ENCODE assay signal across 13 cellular contexts in the genomic region with DNA sequence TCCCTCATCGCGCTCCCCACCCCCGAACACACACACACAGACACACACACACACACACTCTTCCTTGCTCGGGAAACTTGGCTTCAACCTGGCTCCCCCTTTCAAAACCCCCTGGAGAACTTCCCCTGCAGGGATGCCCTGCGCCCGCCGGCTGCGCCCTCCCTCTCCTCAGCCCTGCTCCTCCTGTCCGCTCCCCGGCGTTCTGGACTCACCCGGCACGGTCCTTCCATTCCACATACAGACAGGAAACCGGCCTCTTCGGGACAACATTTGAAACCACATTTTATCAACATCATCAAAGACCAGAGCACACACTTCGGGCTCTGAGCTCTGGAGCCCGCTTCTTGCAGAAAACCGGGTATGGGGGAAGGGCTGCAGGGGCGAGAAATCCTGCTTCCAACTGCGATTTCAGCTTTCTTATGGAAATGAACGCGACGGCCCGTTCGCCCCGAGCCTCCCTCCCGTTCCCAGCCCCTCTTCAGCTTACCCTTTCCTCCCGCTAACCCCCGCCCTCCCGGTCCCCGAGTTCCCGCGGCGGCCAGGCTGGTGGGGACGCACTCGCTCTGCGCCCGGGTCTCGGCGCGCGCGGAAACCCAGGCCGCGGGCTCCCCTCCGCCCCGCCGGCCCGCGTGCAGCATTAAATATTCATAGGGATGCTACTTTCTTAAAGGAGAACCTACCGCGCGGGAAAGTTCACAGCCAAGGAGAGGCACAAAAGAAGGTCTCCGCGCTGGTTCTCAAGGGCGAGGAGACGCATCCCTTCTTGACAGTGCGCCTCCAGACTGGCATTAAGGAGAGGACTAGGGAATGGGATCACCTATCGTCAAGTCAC. TPM values are rescaled to one million over a fixed set of nuclear protein-coding genes. Genes with fewer than 3 reads are reported as not detected.
A peak's percentile ranks its signal among the peaks of the same experiment; 100 is the strongest.
DNase-seq lines count a peak whose midpoint lies in the region; ATAC-seq and TF ChIP-seq lines count a peak whose summit lies in the region.
"Had no signal": no experiment of that assay in that cellular context is flagged by ENCODE, and none has a peak within 500 bp of the region (broad histone marks: within the 10 kb centered on the region; RNA-seq: fewer than 3 reads in every experiment).

No MANE protein-coding gene starts in this region.

- H3K4me3 ChIP-seq in SK-N-SH (ENCODE audit: low read depth in 2 of 2, low read length in 1 of 2) = peak overlapping the region in 1 of 2 experiments; percentile 64; a peak in 2 of 4 replicates
- peak overlapping the region; percentile 64 for H3K4me3 ChIP-seq in kidney epithelial cell (ENCODE audit: low read depth, low read length)
- H3K4me3 ChIP-seq in SJCRH30 = no peak overlapping the region

- H3K4me3 Mint-ChIP-seq in activated T-helper 1 cell treated with anti-CD3 and anti-CD28 coated beads, Interleukin-12 subunit alpha, Interleukin-12 subunit beta, Interleukin-2, Interleukin-4 antibody, amounts not matched to agents 30 ng/mL and 10 ng/mL and 1 ng/mL, durations not matched to agents 14 hours and 24 hours and 36 hours = peak overlapping the region; percentile 71
- peak overlapping the region; percentile 79 for H3K4me3 Mint-ChIP-seq in stimulated activated memory B cell treated with anti-CD40 and anti-IgM and Interleukin-4, amounts not matched to agents 10 μg/mL and 1 μg/mL and 100 μg/mL, for 72 hours

- no peak overlapping the region for H3K9ac ChIP-seq in SK-N-SH

- peaks cover 78% of the 10 kb centered on the region for H3K27me3 Mint-ChIP-seq in activated T-helper 1 cell treated with anti-CD3 and anti-CD28 coated beads, Interleukin-12 subunit alpha, Interleukin-12 subunit beta, Interleukin-2, Interleukin-4 antibody, amounts not matched to agents 30 ng/mL and 10 ng/mL and 1 ng/mL, durations not matched to agents 14 hours and 24 hours and 36 hours (ENCODE audit: insufficient read depth)
- H3K27me3 Mint-ChIP-seq in stimulated activated memory B cell treated with anti-CD40 and anti-IgM and Interleukin-4, amounts not matched to agents 10 μg/mL and 1 μg/mL and 100 μg/mL, for 72 hours = peaks cover 59% of the 10 kb centered on the region

- H3K36me3 ChIP-seq in SK-N-SH (replicated peaks in 1 of 2; ENCODE audit: control insufficient read depth in 1 of 2, insufficient read depth in 2 of 2, low read length in 1 of 2) = no peaks in the 10 kb centered on the region
- H3K36me3 ChIP-seq in kidney epithelial cell (ENCODE audit: control insufficient read depth, insufficient read depth, low read length) = no peaks in the 10 kb centered on the region
- no peaks in the 10 kb centered on the region for H3K36me3 ChIP-seq in SJCRH30

- intact Hi-C loops in activated T-helper 1 cell treated with anti-CD3 and anti-CD28 coated beads, Interleukin-12 subunit alpha, Interleukin-12 subunit beta, Interleukin-2, Interleukin-4 antibody, amounts not matched to agents 30 ng/mL and 10 ng/mL and 1 ng/mL, durations not matched to agents 14 hours and 24 hours and 36 hours (cut with micrococcal nuclease) = loop anchor here (2.0 to 10.0 kb wide), 2 partner anchors 13 to 207 kb away; no protein-coding TSS in a partner anchor

- H3K27me3 ChIP-seq in SK-N-SH (ENCODE audit: insufficient read depth) = peaks cover 28% of the 10 kb centered on the region
- peaks cover 27% of the 10 kb centered on the region for H3K27me3 ChIP-seq in kidney epithelial cell (ENCODE audit: control insufficient read depth, insufficient read depth, low read length)
- no peaks in the 10 kb centered on the region; the same call in 1 of the 2 replicates for H3K27me3 ChIP-seq in SJCRH30

- no peak for DNase-seq in SK-N-SH
- DNase-seq in activated T-helper 1 cell treated with anti-CD3 and anti-CD28 coated beads, Interleukin-12 subunit alpha, Interleukin-12 subunit beta, Interleukin-2, Interleukin-4 antibody, amounts not matched to agents 30 ng/mL and 10 ng/mL and 1 ng/mL, durations not matched to agents 14 hours and 24 hours and 36 hours (ENCODE audit: low spot score) = no peak
- DNase-seq in kidney epithelial cell (ENCODE audit: low read depth) = no peak
- no peak for DNase-seq in SJCRH30
- DNase-seq: activated naive CD4-positive, alpha-beta T cell treated with anti-CD3 and anti-CD28 coated beads, Interleukin-2, amount 50 U/mL, for 16 hours; NCI-H446 treated with DMSO at 0.1 percent for 48 hours had no signal

- H3K4me1 ChIP-seq in SK-N-SH (ENCODE audit: control insufficient read depth in 1 of 2, insufficient read depth in 2 of 2, low read depth in 1 of 2, low read length in 1 of 2) (peaks cover 0 to 3% of the 10 kb centered on the region in 2 experiments; a peak in 1 of 4 replicates), SJCRH30 (no peaks in the 10 kb centered on the region)

- no peak overlapping the region for H2AFZ ChIP-seq in SK-N-SH (ENCODE audit: low read depth)

- CTCF ChIA-PET in SK-N-SH (lab: Yijun Ruan, JAX) = interaction anchor here (0.6 to 4.0 kb wide), 11 partner anchors 13 to 1711 kb away, joined by 3 to 22 read pairs (median 4); no protein-coding TSS in a partner anchor

- H3K9me3 ChIP-seq in SK-N-SH (no peaks in the 10 kb centered on the region), SJCRH30 (replicated peaks) (no peaks in the 10 kb centered on the region)

- H3K4me2 ChIP-seq in SK-N-SH = peak overlapping the region; percentile 84; the same call in 1 of the 2 replicates

- TF ChIP-seq RAD21 in SK-N-SH (IDR thresholded peaks at IDR 0.05; ENCODE audit: low read length) = no peak

- no peak for TF ChIP-seq EP300 in SK-N-SH (IDR thresholded peaks at IDR 0.05; ENCODE audit: borderline replicate concordance in 1 of 2, low read depth in 1 of 2, low read length in 1 of 2)

- peaks cover 11% of the 10 kb centered on the region for H3K4me1 Mint-ChIP-seq in activated T-helper 1 cell treated with anti-CD3 and anti-CD28 coated beads, Interleukin-12 subunit alpha, Interleukin-12 subunit beta, Interleukin-2, Interleukin-4 antibody, amounts not matched to agents 30 ng/mL and 10 ng/mL and 1 ng/mL, durations not matched to agents 14 hours and 24 hours and 36 hours (ENCODE audit: low read depth)
- peaks cover 29% of the 10 kb centered on the region for H3K4me1 Mint-ChIP-seq in stimulated activated memory B cell treated with anti-CD40 and anti-IgM and Interleukin-4, amounts not matched to agents 10 μg/mL and 1 μg/mL and 100 μg/mL, for 72 hours

- 6% methylated on average over 51 of the region's 59 CpGs for WGBS in SK-N-SH (ENCODE audit: low lambda C conversion rate)

- H4K20me1 ChIP-seq in SK-N-SH (ENCODE audit: insufficient read depth) = no peaks in the 10 kb centered on the region

- ATAC-seq in SK-N-SH treated with all-trans-retinoic acid at 6 μM for 48 hours (no peak), GM18907 (IDR thresholded peaks at IDR 0.05; ENCODE audit: unreplicated experiment) (no peak), GM19023 (IDR thresholded peaks at IDR 0.05; ENCODE audit: unreplicated experiment) (no peak)
- ATAC-seq in stimulated activated memory B cell treated with anti-CD40 and anti-IgM and Interleukin-4, amounts not matched to agents 10 μg/mL and 1 μg/mL and 100 μg/mL, for 72 hours = no peak

- H3K79me2 ChIP-seq in SK-N-SH (ENCODE audit: insufficient read depth) = no peaks in the 10 kb centered on the region

- no peak overlapping the region for H3K27ac Mint-ChIP-seq in activated T-helper 1 cell treated with anti-CD3 and anti-CD28 coated beads, Interleukin-12 subunit alpha, Interleukin-12 subunit beta, Interleukin-2, Interleukin-4 antibody, amounts not matched to agents 30 ng/mL and 10 ng/mL and 1 ng/mL, durations not matched to agents 14 hours and 24 hours and 36 hours
- no peak overlapping the region for H3K27ac Mint-ChIP-seq in stimulated activated memory B cell treated with anti-CD40 and anti-IgM and Interleukin-4, amounts not matched to agents 10 μg/mL and 1 μg/mL and 100 μg/mL, for 72 hours

- TF ChIP-seq CTCF in SK-N-SH (IDR thresholded peaks at IDR 0.05) (no peak), kidney epithelial cell (IDR thresholded peaks at IDR 0.05; ENCODE audit: insufficient read depth, low read length, poor library complexity, severe bottlenecking) (no peak)

- no peaks in the 10 kb centered on the region for H3K36me3 Mint-ChIP-seq in activated T-helper 1 cell treated with anti-CD3 and anti-CD28 coated beads, Interleukin-12 subunit alpha, Interleukin-12 subunit beta, Interleukin-2, Interleukin-4 antibody, amounts not matched to agents 30 ng/mL and 10 ng/mL and 1 ng/mL, durations not matched to agents 14 hours and 24 hours and 36 hours (ENCODE audit: low read depth)
- H3K36me3 Mint-ChIP-seq in stimulated activated memory B cell treated with anti-CD40 and anti-IgM and Interleukin-4, amounts not matched to agents 10 μg/mL and 1 μg/mL and 100 μg/mL, for 72 hours = no peaks in the 10 kb centered on the region

- H3K27ac ChIP-seq in SK-N-SH (ENCODE audit: low read depth in 2 of 2, low read length in 1 of 2) (no peak overlapping the region), SJCRH30 (no peak overlapping the region)

- H3K9me3 Mint-ChIP-seq in activated T-helper 1 cell treated with anti-CD3 and anti-CD28 coated beads, Interleukin-12 subunit alpha, Interleukin-12 subunit beta, Interleukin-2, Interleukin-4 antibody, amounts not matched to agents 30 ng/mL and 10 ng/mL and 1 ng/mL, durations not matched to agents 14 hours and 24 hours and 36 hours = no peaks in the 10 kb centered on the region
- no peaks in the 10 kb centered on the region for H3K9me3 Mint-ChIP-seq in stimulated activated memory B cell treated with anti-CD40 and anti-IgM and Interleukin-4, amounts not matched to agents 10 μg/mL and 1 μg/mL and 100 μg/mL, for 72 hours

- no peaks in the 10 kb centered on the region for H3K9me2 ChIP-seq in SK-N-SH

- H3F3A ChIP-seq in SK-N-SH (replicated peaks; ENCODE audit: insufficient read depth) = no peaks in the 10 kb centered on the region

- POLR2A ChIA-PET in SK-N-SH (lab: Yijun Ruan, JAX) = no interaction called here

TF ChIP-seq in SK-N-SH, 30 proteins besides CTCF, POLR2A, EP300 and RAD21 (continues in another document):
- TF ChIP-seq MEF2A (IDR thresholded peaks at IDR 0.05; ENCODE audit: borderline replicate concordance, low read depth) = no peak
- no peak for TF ChIP-seq RCOR1 (IDR thresholded peaks at IDR 0.05; ENCODE audit: low read length)
- no peak for TF ChIP-seq SIN3A (IDR thresholded peaks at IDR 0.05; ENCODE audit: borderline replicate concordance, low read depth, low read length)

TF ChIP-seq in SK-N-SH treated with all-trans-retinoic acid at 6 μM for 48 hours, 23 proteins besides CTCF, POLR2A, EP300 and RAD21 (continues in another document):
- TF ChIP-seq ZC3H10 (CRISPR knock-in tag; IDR thresholded peaks at IDR 0.05) = no peak

RNA-seq across cellular contexts. Expression of a gene that starts 18.3 kb away (rescaled TPM):
- not detected in 2 replicates for polyA plus RNA-seq in SK-N-SH (2012; rRNA removed)
- 0.01 TPM in 1 of 2 replicates, not detected in the other for polyA plus RNA-seq in SK-N-SH (2012; cell fraction: cytosol; rRNA removed)
- polyA plus RNA-seq in SK-N-SH (2012; cell fraction: nucleus; rRNA removed) = not detected in 2 replicates
- total RNA-seq in activated T-helper 1 cell treated with anti-CD3 and anti-CD28 coated beads, Interleukin-12 subunit alpha, Interleukin-12 subunit beta, Interleukin-2, Interleukin-4 antibody, amounts not matched to agents 30 ng/mL and 10 ng/mL and 1 ng/mL, durations not matched to agents 14 hours and 24 hours and 36 hours = not detected in 2 replicates
- total RNA-seq in kidney epithelial cell = 18.2 and 19.0 TPM in 2 replicates
- total RNA-seq in SJCRH30 (2014; rRNA removed; shearing (Covaris generic)) = 2.3 and 2.4 TPM in 2 replicates
- total RNA-seq: lung microvascular endothelial cell had no signal
- polyA plus RNA-seq: BJ, urinary bladder had no signal
